ENCODE assay signal across 1 cellular context in genomic region chr17:27381007-27381501, GRCh38.
TF ChIP-seq lines count a peak whose summit lies in the region.

No MANE protein-coding gene starts in this region.

TF ChIP-seq in K562, 482 proteins besides CTCF, POLR2A, EP300 and RAD21 (continued from another document and continues in another):
- TF ChIP-seq MLLT1 (IDR thresholded peaks at IDR 0.05): peak in 1 of 2 experiments; percentile 99; a peak in 2 of 4 replicates
- no peak for TF ChIP-seq ARNT (IDR thresholded peaks at IDR 0.05)
- TF ChIP-seq MGA (IDR thresholded peaks at IDR 0.05): 0 out of 2 replicates have a peak, but pooled peaks have one; percentile 31
- no peak for TF ChIP-seq STAT5B (CRISPR knock-in tag; IDR thresholded peaks at IDR 0.05)
- no peak for TF ChIP-seq TCFL5 (CRISPR knock-in tag; conservative IDR thresholded peaks at IDR 0.05)
- TF ChIP-seq JUND (IDR thresholded peaks at IDR 0.05; ENCODE audit: borderline replicate concordance, low read depth, low read length): peak; percentile 81
- TF ChIP-seq JUND (tag; IDR thresholded peaks at IDR 0.05; ENCODE audit: borderline replicate concordance, low read depth, low read length): no peak; the same call in 2 of the 3 replicates
- no peak for TF ChIP-seq RFX5 (IDR thresholded peaks at IDR 0.05; ENCODE audit: low read depth, low read length)
- TF ChIP-seq MAFG (tag; conservative IDR thresholded peaks at IDR 0.05): no peak
- 0 out of 2 replicates have a peak, but pooled peaks have one; percentile 24 for TF ChIP-seq ELF2 (CRISPR knock-in tag; IDR thresholded peaks at IDR 0.05)
- no peak for TF ChIP-seq ELK3 (CRISPR knock-in tag; IDR thresholded peaks at IDR 0.05)
- no peak for TF ChIP-seq SMAD2 (IDR thresholded peaks at IDR 0.05; ENCODE audit: low read depth, low read length)
- peak; percentile 80; the same call in 1 of the 2 replicates for TF ChIP-seq ETS1 (conservative IDR thresholded peaks at IDR 0.05; ENCODE audit: control insufficient read depth, low read depth, low read length)
- TF ChIP-seq NEUROD1 (IDR thresholded peaks at IDR 0.05; ENCODE audit: borderline replicate concordance, low read depth, low read length, partially characterized antibody): peak; percentile 86
- TF ChIP-seq FUS (optimal IDR thresholded peaks at IDR 0.05; ENCODE audit: low read depth, low read length): no peak
- TF ChIP-seq ZNF239 (CRISPR knock-in tag; IDR thresholded peaks at IDR 0.05): no peak
- no peak for TF ChIP-seq SRSF9 (IDR thresholded peaks at IDR 0.05; ENCODE audit: borderline replicate concordance, low read depth, low read length)
- TF ChIP-seq ZNF586 (CRISPR knock-in tag; conservative IDR thresholded peaks at IDR 0.05): no peak
- no peak for TF ChIP-seq HMG20B (CRISPR knock-in tag; IDR thresholded peaks at IDR 0.05)
- TF ChIP-seq THAP7 (CRISPR knock-in tag; IDR thresholded peaks at IDR 0.05): no peak
- TF ChIP-seq E2F1 (CRISPR knock-in tag; IDR thresholded peaks at IDR 0.05): no peak
- TF ChIP-seq ZNF12 (CRISPR knock-in tag; IDR thresholded peaks at IDR 0.05): no peak
- TF ChIP-seq ATF2 (CRISPR knock-in tag; IDR thresholded peaks at IDR 0.05): no peak
- TF ChIP-seq ZNF121 (CRISPR knock-in tag; conservative IDR thresholded peaks at IDR 0.05): no peak
- TF ChIP-seq FOXP1 (CRISPR knock-in tag; IDR thresholded peaks at IDR 0.05): no peak
- TF ChIP-seq POU5F1 (IDR thresholded peaks at IDR 0.05; ENCODE audit: borderline replicate concordance, low read depth, low read length, partially characterized antibody): peak; percentile 7
- no peak for TF ChIP-seq ZNF512 (tag; IDR thresholded peaks at IDR 0.05)
- no peak for TF ChIP-seq XRCC4 (IDR thresholded peaks at IDR 0.05; ENCODE audit: extremely low read depth, insufficient read depth, insufficient read length)
- no peak for TF ChIP-seq ID3 (CRISPR knock-in tag; IDR thresholded peaks at IDR 0.05)
- TF ChIP-seq ID3 (tag; IDR thresholded peaks at IDR 0.05): no peak; the same call in 1 of the 2 replicates
- 0 out of 2 replicates have a peak, but pooled peaks have one; percentile 41 for TF ChIP-seq BHLHE40 (IDR thresholded peaks at IDR 0.05; ENCODE audit: low read length)
- TF ChIP-seq GABPB2 (CRISPR knock-in tag; conservative IDR thresholded peaks at IDR 0.05): no peak
- no peak; the same call in 1 of the 2 replicates for TF ChIP-seq DMBX1 (CRISPR knock-in tag; IDR thresholded peaks at IDR 0.05; ENCODE audit: borderline replicate concordance)
- peak in 1 of 2 experiments; percentile 92; a peak in 3 of 4 replicates for TF ChIP-seq RCOR1 (IDR thresholded peaks at IDR 0.05; ENCODE audit: borderline replicate concordance in 1 of 2, low read depth in 2 of 2, low read length in 2 of 2)
- no peak for TF ChIP-seq BRCA1 (IDR thresholded peaks at IDR 0.05)
- no peak for TF ChIP-seq BRCA1 (CRISPR knock-in tag; IDR thresholded peaks at IDR 0.05)
- TF ChIP-seq TBP (optimal IDR thresholded peaks at IDR 0.05; ENCODE audit: low read depth, low read length): no peak
- TF ChIP-seq ZBTB34 (CRISPR knock-in tag; IDR thresholded peaks at IDR 0.05): no peak
